In the genomic region with DNA sequence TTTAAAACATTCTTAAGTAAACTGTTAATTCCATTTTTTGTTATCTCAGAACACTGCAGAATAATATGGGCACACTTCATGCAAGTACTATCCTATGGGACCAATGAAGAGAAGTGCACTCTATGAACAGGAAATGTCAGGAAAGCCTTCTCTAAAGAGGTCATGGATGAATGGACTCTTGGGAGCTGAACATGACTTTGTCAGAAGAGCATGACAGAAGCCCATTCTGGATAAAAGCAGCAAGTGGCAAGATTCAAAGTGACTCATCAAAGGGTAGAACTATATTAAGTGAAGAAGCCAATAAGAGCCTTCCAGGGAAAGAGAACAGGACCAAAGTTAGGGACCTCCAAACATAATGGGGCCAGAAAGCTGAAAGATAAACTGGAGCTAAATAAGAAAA, we compare ENCODE assay signal across 10 cellular contexts.
A peak's percentile ranks its signal among the peaks of the same experiment; 100 is the strongest.
DNase-seq lines count a peak whose midpoint lies in the region; ATAC-seq and TF ChIP-seq lines count a peak whose summit lies in the region.
"Had no signal": no experiment of that assay in that cellular context is flagged by ENCODE, and none has a peak within 500 bp of the region (broad histone marks: within the 10 kb centered on the region; RNA-seq: fewer than 3 reads in every experiment).

No MANE protein-coding gene starts in this region.

- peaks cover 5% of the 10 kb centered on the region for H3K36me3 ChIP-seq in WERI-Rb-1
- H3K36me3 ChIP-seq: lower lobe of right lung had no signal

- TF ChIP-seq CTCF in CD4-positive, alpha-beta T cell (IDR thresholded peaks at IDR 0.05): no peak
- TF ChIP-seq CTCF in glutamatergic neuron (IDR thresholded peaks at IDR 0.05; ENCODE audit: partially characterized antibody, unreplicated experiment) (no peak), WERI-Rb-1 (IDR thresholded peaks at IDR 0.05; ENCODE audit: low read depth, low read length) (no peak)

- CTCF ChIA-PET in CD4-positive, alpha-beta T cell (lab: Charles Lee): interaction anchor here (1.6 to 2.3 kb wide), 2 partner anchors 17 to 28 kb away, joined by 4 to 7 read pairs; no protein-coding TSS in a partner anchor

- ATAC-seq in CD4-positive, alpha-beta T cell (ENCODE audit: poor library complexity): no peak
- ATAC-seq in natural killer cell treated with Interleukin-12 subunit alpha and Interleukin-12 subunit beta and Interleukin-15 and Interleukin-18, amount 100 ng/mL, for 72 hours: no peak
- ATAC-seq: lower lobe of right lung had no signal

- H3K4me3 ChIP-seq in WERI-Rb-1 (ENCODE audit: low read depth, low read length): no peak overlapping the region
- H3K4me3 ChIP-seq: lower lobe of right lung, SK-N-MC had no signal

- H3K27me3 Mint-ChIP-seq in CD4-positive, alpha-beta T cell: no peaks in the 10 kb centered on the region
- H3K27me3 Mint-ChIP-seq in glutamatergic neuron (ENCODE audit: unreplicated experiment): peaks cover 6% of the 10 kb centered on the region
- no peaks in the 10 kb centered on the region for H3K27me3 Mint-ChIP-seq in natural killer cell treated with Interleukin-12 subunit alpha and Interleukin-12 subunit beta and Interleukin-15 and Interleukin-18, amount 100 ng/mL, for 72 hours

- POLR2A ChIA-PET in CD4-positive, alpha-beta T cell (lab: Charles Lee): interaction anchor here (0.8 to 3.7 kb wide), 2 partner anchors 9 to 53 kb away, joined by 3 to 24 read pairs; no protein-coding TSS in a partner anchor

- peaks cover 75% of the 10 kb centered on the region for H3K36me3 Mint-ChIP-seq in CD4-positive, alpha-beta T cell (ENCODE audit: low read depth)
- peaks cover 5% of the 10 kb centered on the region for H3K36me3 Mint-ChIP-seq in glutamatergic neuron (ENCODE audit: unreplicated experiment)
- H3K36me3 Mint-ChIP-seq in natural killer cell treated with Interleukin-12 subunit alpha and Interleukin-12 subunit beta and Interleukin-15 and Interleukin-18, amount 100 ng/mL, for 72 hours: peaks cover 17% of the 10 kb centered on the region

- no peak overlapping the region for H3K27ac ChIP-seq in CD4-positive, alpha-beta T cell (ENCODE audit: low read depth, low read length)
- H3K27ac ChIP-seq in WERI-Rb-1: no peak overlapping the region
- H3K27ac ChIP-seq: lower lobe of right lung, SK-N-MC had no signal

- DNase-seq in CD4-positive, alpha-beta T cell: no peak
- peak; percentile 67 for DNase-seq in DMS79 (lab: John Stamatoyannopoulos, UW)
- peak; percentile 51 for DNase-seq in NCI-H510A (lab: John Stamatoyannopoulos, UW)
- DNase-seq in glutamatergic neuron: no peak
- no peak for DNase-seq in natural killer cell treated with Interleukin-12 subunit alpha and Interleukin-12 subunit beta and Interleukin-15 and Interleukin-18, amount 100 ng/mL, for 72 hours (ENCODE audit: low spot score)
- DNase-seq in ureter (ENCODE audit: low spot score): no peak
- DNase-seq in WERI-Rb-1: no peak
- DNase-seq: lower lobe of right lung, retina had no signal

- no peaks in the 10 kb centered on the region for H3K27me3 ChIP-seq in CD4-positive, alpha-beta T cell (ENCODE audit: control insufficient read depth, insufficient read depth, low read length)
- no peaks in the 10 kb centered on the region for H3K27me3 ChIP-seq in WERI-Rb-1 (ENCODE audit: insufficient read depth, low read depth, severe bottlenecking)

- peak overlapping the region; percentile 76 for H3K27ac Mint-ChIP-seq in CD4-positive, alpha-beta T cell
- no peak overlapping the region for H3K27ac Mint-ChIP-seq in glutamatergic neuron (ENCODE audit: unreplicated experiment)
- no peak overlapping the region for H3K27ac Mint-ChIP-seq in natural killer cell treated with Interleukin-12 subunit alpha and Interleukin-12 subunit beta and Interleukin-15 and Interleukin-18, amount 100 ng/mL, for 72 hours

- H3K9me3 ChIP-seq in CD4-positive, alpha-beta T cell (ENCODE audit: control insufficient read depth, low read length): no peaks in the 10 kb centered on the region
- H3K9me3 ChIP-seq in WERI-Rb-1 (ENCODE audit: severe bottlenecking): no peaks in the 10 kb centered on the region
- H3K9me3 ChIP-seq: lower lobe of right lung had no signal

- H3K4me3 Mint-ChIP-seq in CD4-positive, alpha-beta T cell: no peak overlapping the region
- peak overlapping the region; percentile 3 for H3K4me3 Mint-ChIP-seq in glutamatergic neuron (ENCODE audit: unreplicated experiment)
- no peak overlapping the region for H3K4me3 Mint-ChIP-seq in natural killer cell treated with Interleukin-12 subunit alpha and Interleukin-12 subunit beta and Interleukin-15 and Interleukin-18, amount 100 ng/mL, for 72 hours

- peaks cover 92% of the 10 kb centered on the region for H3K4me1 Mint-ChIP-seq in CD4-positive, alpha-beta T cell (ENCODE audit: low read depth)
- H3K4me1 Mint-ChIP-seq in glutamatergic neuron (ENCODE audit: low read depth, unreplicated experiment): peaks cover 29% of the 10 kb centered on the region
- H3K4me1 Mint-ChIP-seq in natural killer cell treated with Interleukin-12 subunit alpha and Interleukin-12 subunit beta and Interleukin-15 and Interleukin-18, amount 100 ng/mL, for 72 hours (ENCODE audit: low read depth in 2 of 2): peaks cover 37 to 50% of the 10 kb centered on the region in 2 donors

- intact Hi-C loops in CD4-positive, alpha-beta T cell (cut with DNase I, micrococcal nuclease): loop anchor here in 1 of 2 experiments (10.0 kb wide), 1 partner anchor 46 kb away; no protein-coding TSS in a partner anchor

- H3K9me3 Mint-ChIP-seq in CD4-positive, alpha-beta T cell: no peaks in the 10 kb centered on the region
- peaks cover 9% of the 10 kb centered on the region for H3K9me3 Mint-ChIP-seq in glutamatergic neuron (ENCODE audit: unreplicated experiment)
- no peaks in the 10 kb centered on the region for H3K9me3 Mint-ChIP-seq in natural killer cell treated with Interleukin-12 subunit alpha and Interleukin-12 subunit beta and Interleukin-15 and Interleukin-18, amount 100 ng/mL, for 72 hours

Comparison
In these comparisons a context has a peak if more than half of its experiments do, and no peak if none do; other contexts are left out.
1. DNase-seq: peak in DMS79 (single experiment) and NCI-H510A (single experiment); none in CD4-positive, alpha-beta T cell (0 of 10), glutamatergic neuron (single experiment), natural killer cell treated with Interleukin-12 subunit alpha and Interleukin-12 subunit beta and Interleukin-15 and Interleukin-18, amount 100 ng/mL, for 72 hours (single experiment), ureter (single experiment) and WERI-Rb-1 (single experiment).